8 cellular contexts compared by ENCODE assay signal in genomic region chr17:32085360-32085829, GRCh38. TPM values are rescaled to one million over a fixed set of nuclear protein-coding genes. Genes with fewer than 3 reads are reported as not detected.
DNase-seq lines count a peak whose midpoint lies in the region; ATAC-seq, FAIRE-seq and TF ChIP-seq lines count a peak whose summit lies in the region.
"Not testable (repeated sequence)": the region's sequence is repeated elsewhere in the genome, so short reads cannot be mapped to it uniquely, and the experiment has no call there.

No MANE protein-coding gene starts in this region.

- H2BK120ac ChIP-seq in neuronal stem cell (ENCODE audit: low read depth, low read length), result not testable (repeated sequence)

- H3K4me3 ChIP-seq in CD4-positive, CD25-positive, alpha-beta regulatory T cell (ENCODE audit: low read depth, low read length); K562; lower lobe of right lung; upper lobe of right lung: not testable (repeated sequence)
- H3K4me3 ChIP-seq in HUES48 (ENCODE audit: low read depth, low read length) (0 out of 2 replicates have a peak overlapping the region, but pooled peaks have one; percentile 17), neuronal stem cell (ENCODE audit: low read length in 2 of 2) (peak overlapping the region in 1 of 2 donors; percentile 20)

- H3K36me3 Mint-ChIP-seq in CD4-positive, CD25-positive, alpha-beta regulatory T cell; endothelial cell (ENCODE audit: low read depth, unreplicated experiment): not testable (repeated sequence)

- H3K4me1 Mint-ChIP-seq in CD4-positive, CD25-positive, alpha-beta regulatory T cell; endothelial cell (ENCODE audit: unreplicated experiment): not testable (repeated sequence)

- not testable (repeated sequence) for H4K20me1 ChIP-seq in K562 (replicated peaks; ENCODE audit: control insufficient read depth, insufficient read depth, low read length)

- intact Hi-C loops in K562 (cut with micrococcal nuclease); lower lobe of right lung (cut with DNase I); upper lobe of right lung (cut with DNase I): not testable (repeated sequence)

- not testable (repeated sequence) for H3K79me2 ChIP-seq in K562 (ENCODE audit: control insufficient read depth, insufficient read depth, low read length)

- not testable (repeated sequence) for H3K9me3 Mint-ChIP-seq in CD4-positive, CD25-positive, alpha-beta regulatory T cell; endothelial cell (ENCODE audit: unreplicated experiment)

- H3K4me2 ChIP-seq in K562 (ENCODE audit: insufficient read depth, low read length), result not testable (repeated sequence)
- peak overlapping the region; percentile 11 for H3K4me2 ChIP-seq in neuronal stem cell (ENCODE audit: insufficient read depth, low read length, poor library complexity, severe bottlenecking)

- not testable (repeated sequence) for H3K4me1 ChIP-seq in CD4-positive, CD25-positive, alpha-beta regulatory T cell (ENCODE audit: control insufficient read depth, insufficient read depth, low read length, poor library complexity, severe bottlenecking); HUES48 (ENCODE audit: control insufficient read depth, insufficient read depth, low read length); K562 (replicated peaks in 1 of 2; ENCODE audit: control insufficient read depth in 2 of 2, insufficient read depth in 2 of 2, low read length in 2 of 2); lower lobe of right lung; neuronal stem cell (ENCODE audit: control insufficient read depth in 2 of 2, insufficient read depth in 1 of 2, low read depth in 1 of 2, low read length in 2 of 2); upper lobe of right lung

- TF ChIP-seq RAD21 in K562 (CRISPR knock-in tag; conservative IDR thresholded peaks at IDR 0.05 in 1 of 2, IDR thresholded peaks at IDR 0.05 in 1 of 2), result not testable (repeated sequence)

- TF ChIP-seq CTCF in K562 (IDR thresholded peaks at IDR 0.05 in 2 of 3, conservative IDR thresholded peaks at IDR 0.05 in 1 of 3; ENCODE audit: insufficient read depth in 2 of 3, low read depth in 1 of 3, low read length in 3 of 3); endothelial cell (IDR thresholded peaks at IDR 0.05; ENCODE audit: unreplicated experiment); lower lobe of right lung (IDR thresholded peaks at IDR 0.05); upper lobe of right lung (IDR thresholded peaks at IDR 0.05): not testable (repeated sequence)

- H3K27ac Mint-ChIP-seq in CD4-positive, CD25-positive, alpha-beta regulatory T cell, result peak overlapping the region in 1 of 3 donors; percentile 38
- H3K27ac Mint-ChIP-seq in endothelial cell (ENCODE audit: unreplicated experiment), result peak overlapping the region; percentile 42

- TF ChIP-seq POLR2A in K562 (conservative IDR thresholded peaks at IDR 0.05), result not testable (repeated sequence)

- 43% methylated on average over 5 of the region's 11 CpGs for WGBS in K562 (ENCODE audit: insufficient coverage, low coverage, missing lambda C conversion rate)
- no CpG with 5 or more reads among the region's 11 CpGs for WGBS in neuronal stem cell (ENCODE audit: extremely low coverage in 2 of 2, insufficient read length in 2 of 2, insufficient replicate concordance in 1 of 2), 2 donors

- not testable (repeated sequence) for H3K9me1 ChIP-seq in K562 (ENCODE audit: control insufficient read depth, insufficient read depth, low read length)

- H4K91ac ChIP-seq in neuronal stem cell (ENCODE audit: low read depth, low read length, poor library complexity), result not testable (repeated sequence)

- not testable (repeated sequence) for H3K79me1 ChIP-seq in neuronal stem cell (ENCODE audit: low read depth, low read length)

- not testable (repeated sequence) for TF ChIP-seq EP300 in K562 (IDR thresholded peaks at IDR 0.05; ENCODE audit: low read length)

- FAIRE-seq in K562 (lab: Jason Lieb, UNC), result not testable (repeated sequence)

- not testable (repeated sequence) for H3K9ac ChIP-seq in HUES48 (ENCODE audit: low read depth, low read length); K562 (ENCODE audit: insufficient read depth in 1 of 2, low read depth in 2 of 2, low read length in 2 of 2); neuronal stem cell (ENCODE audit: low read depth, low read length, poor library complexity)

- H2BK5ac ChIP-seq in neuronal stem cell (ENCODE audit: low read length), result not testable (repeated sequence)

- not testable (repeated sequence) for H2BK12ac ChIP-seq in neuronal stem cell (ENCODE audit: low read length)

- H2AFZ ChIP-seq in K562 (ENCODE audit: low read depth, low read length), result not testable (repeated sequence)
- peak overlapping the region; percentile 17 for H2AFZ ChIP-seq in neuronal stem cell (ENCODE audit: low read length)

- not testable (repeated sequence) for ATAC-seq in CD4-positive, CD25-positive, alpha-beta regulatory T cell (ENCODE audit: low read depth in 2 of 2)
- peak; percentile 51 for ATAC-seq in K562
- peak; percentile 13 to 31 for ATAC-seq in lower lobe of right lung
- peak; percentile 26 for ATAC-seq in upper lobe of right lung

- not testable (repeated sequence) for H3K4ac ChIP-seq in neuronal stem cell (ENCODE audit: low read length)

- not testable (repeated sequence) for H3K27ac ChIP-seq in CD4-positive, CD25-positive, alpha-beta regulatory T cell (ENCODE audit: insufficient read depth, low read length, poor library complexity, severe bottlenecking); K562 (ENCODE audit: extremely low read depth, low read depth, low read length); lower lobe of right lung; upper lobe of right lung
- H3K27ac ChIP-seq in HUES48 (ENCODE audit: low read depth, low read length) (peak overlapping the region; percentile 84), neuronal stem cell (replicated peaks; ENCODE audit: low read length) (peak overlapping the region; percentile 79)

- not testable (repeated sequence) for H3K27me3 Mint-ChIP-seq in CD4-positive, CD25-positive, alpha-beta regulatory T cell; endothelial cell (ENCODE audit: unreplicated experiment)

- not testable (repeated sequence) for H3K36me3 ChIP-seq in CD4-positive, CD25-positive, alpha-beta regulatory T cell (ENCODE audit: control insufficient read depth, insufficient read depth, low read length); HUES48 (ENCODE audit: control insufficient read depth, insufficient read depth, low read length); K562 (ENCODE audit: control insufficient read depth, insufficient read depth, low read length); lower lobe of right lung; neuronal stem cell (replicated peaks in 1 of 2; ENCODE audit: control insufficient read depth in 2 of 2, insufficient read depth in 2 of 2, low read length in 2 of 2); upper lobe of right lung

- not testable (repeated sequence) for DNase-seq in CD4-positive, CD25-positive, alpha-beta regulatory T cell; K562 (ENCODE audit: extremely low read depth in 1 of 4, low spot score in 3 of 4); endothelial cell (ENCODE audit: low spot score); lower lobe of right lung; upper lobe of right lung
- DNase-seq in NCI-H69 (lab: John Stamatoyannopoulos, UW), result peak; percentile 29
- peak; percentile 15 for DNase-seq in neuronal stem cell (ENCODE audit: low spot score)

- H3K9me3 ChIP-seq in CD4-positive, CD25-positive, alpha-beta regulatory T cell (ENCODE audit: control insufficient read depth in 2 of 2, low read length in 2 of 2); HUES48 (ENCODE audit: control insufficient read depth, insufficient read depth, low read length); K562 (replicated peaks; ENCODE audit: control insufficient read depth, insufficient read depth, low read depth, low read length); lower lobe of right lung; neuronal stem cell (replicated peaks in 1 of 2; ENCODE audit: control insufficient read depth in 2 of 2, insufficient read depth in 1 of 2, low read depth in 1 of 2, low read length in 2 of 2); upper lobe of right lung: not testable (repeated sequence)

- H3K23ac ChIP-seq in neuronal stem cell (ENCODE audit: low read depth, low read length, poor library complexity), result not testable (repeated sequence)

- not testable (repeated sequence) for BruUV-seq in K562 (replicated peaks; lab: Mats Ljungman, UMichigan)

- not testable (repeated sequence) for H4K8ac ChIP-seq in neuronal stem cell (ENCODE audit: low read depth, low read length)

- not testable (repeated sequence) for H3K18ac ChIP-seq in neuronal stem cell (ENCODE audit: low read length)

- not testable (repeated sequence) for H2AK5ac ChIP-seq in neuronal stem cell (ENCODE audit: low read depth, low read length)

- not testable (repeated sequence) for H3K27me3 ChIP-seq in CD4-positive, CD25-positive, alpha-beta regulatory T cell (ENCODE audit: control insufficient read depth, insufficient read depth, low read length); HUES48 (ENCODE audit: control insufficient read depth, insufficient read depth, low read length); K562 (ENCODE audit: control insufficient read depth in 2 of 2, insufficient read depth in 2 of 2, low read length in 2 of 2); lower lobe of right lung (ENCODE audit: low read depth); neuronal stem cell (ENCODE audit: control insufficient read depth in 3 of 3, insufficient read depth in 3 of 3, low read depth in 1 of 3, low read length in 3 of 3); upper lobe of right lung

- H2BK15ac ChIP-seq in neuronal stem cell (ENCODE audit: low read length), result not testable (repeated sequence)

- peak overlapping the region in 3 of 4 donors; percentile 11 to 88 (median 41) for H3K4me3 Mint-ChIP-seq in CD4-positive, CD25-positive, alpha-beta regulatory T cell
- H3K4me3 Mint-ChIP-seq in endothelial cell (ENCODE audit: unreplicated experiment), result not testable (repeated sequence)

- POLR2A ChIA-PET in K562 (lab: Yijun Ruan, JAX), result not testable (repeated sequence)

- in situ Hi-C loops in K562 (cut with MboI), result not testable (repeated sequence)

- CTCF ChIA-PET in K562 (lab: Yijun Ruan, JAX; ENCODE audit: low intra/inter-chr PET ratio), result not testable (repeated sequence)

- H3K14ac ChIP-seq in neuronal stem cell (ENCODE audit: low read length), result not testable (repeated sequence)

RNA-seq across cellular contexts. Expression of gene RHOT1, which starts 56.9 kb away (rescaled TPM):
- 22.9 TPM for total RNA-seq in CD4-positive, CD25-positive, alpha-beta regulatory T cell
- 10 to 100 TPM; 22.2 to 28.7 (median 27.6) TPM for polyA plus RNA-seq in CD4-positive, CD25-positive, alpha-beta regulatory T cell
- total RNA-seq in K562 (2011; cell fraction: chromatin; rRNA removed; ENCODE audit: low replicate concordance), result 23.7 and 108 TPM in 2 replicates
- 13.2 and 19.5 TPM in 2 replicates for total RNA-seq in K562 (2011; cell fraction: nucleolus; rRNA removed)
- total RNA-seq in K562 (2011; cell fraction: nucleoplasm; rRNA removed), result 39.4 and 61.3 TPM in 2 replicates
- total RNA-seq in K562 (2014; rRNA removed), result 25.1 and 33.3 TPM in 2 replicates
- 52.9 and 55.3 TPM in 2 replicates for total RNA-seq in K562 (2014; rRNA removed; fragmentation: Illumina TruSeq; extraction: Trizol)
- total RNA-seq in K562 (2015; rRNA removed; fragmentation: Illumina TruSeq; extraction: Trizol), result 39.9 and 50.5 TPM in 2 replicates
- 30.8 and 33.9 TPM in 2 replicates for total RNA-seq in K562 (2021)
- 67.5 and 101 TPM in 2 replicates for polyA plus RNA-seq in K562 (2011; rRNA removed)
- 29.2 and 43.3 TPM in 2 replicates for polyA plus RNA-seq in K562 (2011; cell fraction: cytosol; rRNA removed)
- 22.7 and 29.3 TPM in 2 replicates for polyA plus RNA-seq in K562 (2011; cell fraction: nucleus; rRNA removed)
- polyA plus RNA-seq in K562 (2012), result 28.2 and 47.4 TPM in 2 replicates
- 47.5 and 72.5 TPM in 2 replicates for polyA plus RNA-seq in K562 (2014; fragmentation: Illumina TruSeq; extraction: Trizol)
- 10 to 100 TPM; 23.0 to 30.5 TPM for polyA plus RNA-seq in K562 (2014; fragmentation: Nextera tagmentation; extraction: Ambion mirVana)
- 32.2 and 41.2 TPM in 2 replicates for polyA plus RNA-seq in K562 (2014; rRNA removed)
- polyA minus RNA-seq in K562 (2011; rRNA and poly(A)+ RNA removed), result 85.8 and 104 TPM in 2 replicates
- 20.7 and 44.3 TPM in 2 replicates for polyA minus RNA-seq in K562 (2011; cell fraction: cytosol; rRNA and poly(A)+ RNA removed)
- polyA minus RNA-seq in K562 (2011; cell fraction: nucleus; rRNA and poly(A)+ RNA removed), result 29.1 and 38.3 TPM in 2 replicates
- total RNA-seq in endothelial cell (ENCODE audit: unreplicated experiment), result 21.4 TPM
- total RNA-seq in lower lobe of right lung, result 48.6 TPM
- 31.5 TPM for polyA plus RNA-seq in neuronal stem cell (2013, experiment 1 of 2)
- polyA plus RNA-seq in neuronal stem cell (2013, experiment 2 of 2), result 32.5 TPM
- total RNA-seq in upper lobe of right lung, result 46.6 TPM
